ENCODE assay signal across 17 cellular contexts in genomic region chr18:76266226-76266991, GRCh38.
DNase-seq lines count a peak whose midpoint lies in the region; ATAC-seq, FAIRE-seq and TF ChIP-seq lines count a peak whose summit lies in the region.
"Had no signal": no experiment of that assay in that cellular context is flagged by ENCODE, and none has a peak within 500 bp of the region (broad histone marks: within the 10 kb centered on the region; RNA-seq: fewer than 3 reads in every experiment).

No MANE protein-coding gene starts in this region.

- peaks cover 42% of the 10 kb centered on the region for H3K4me1 Mint-ChIP-seq in type B pancreatic cell (ENCODE audit: unreplicated experiment)
- H3K4me1 Mint-ChIP-seq: activated B cell treated with CpG ODN at 0.5 μM for 24 hours, IgD-negative memory B cell, memory B cell had no signal

- H3K27ac Mint-ChIP-seq in type B pancreatic cell: peak overlapping the region; percentile 69
- H3K27ac Mint-ChIP-seq: activated B cell treated with CpG ODN at 0.5 μM for 24 hours, memory B cell had no signal

- no peaks in the 10 kb centered on the region for H3K36me3 Mint-ChIP-seq in type B pancreatic cell
- H3K36me3 Mint-ChIP-seq: IgD-negative memory B cell, memory B cell had no signal

- H3K79me2 ChIP-seq in fibroblast of lung (ENCODE audit: control insufficient read depth, insufficient read depth, low read length): no peaks in the 10 kb centered on the region

- DNase-seq in heart left ventricle: no peak
- DNase-seq in Right ventricle myocardium superior: no peak
- DNase-seq in fibroblast of lung (ENCODE audit: low read depth in 2 of 2): peak in 1 of 2 donors; percentile 9
- DNase-seq in ovary: peak in 3 of 5 donors; percentile 46 to 58 (median 53)
- DNase-seq in type B pancreatic cell (ENCODE audit: extremely low spot score, unreplicated experiment): no peak
- no peak for DNase-seq in NCI-H187 (lab: John Stamatoyannopoulos, UW)
- DNase-seq in frontal cortex (ENCODE audit: low spot score in 2 of 2): no peak
- DNase-seq: activated B cell treated with CpG ODN at 0.5 μM for 24 hours, activated T-cell treated with anti-CD3 and anti-CD28 coated beads for 4 hours, amygdala, hypothalamus, NCI-H774 had no signal

- H3K27ac ChIP-seq in heart left ventricle (peak overlapping the region in 9 of 12 donors; percentile 1 to 80 (median 53)), fibroblast of lung (ENCODE audit: insufficient read depth, low read length) (peak overlapping the region; percentile 46), ovary (peak overlapping the region; percentile 82 to 97)
- H3K27ac ChIP-seq: A549 had no signal

- no peak overlapping the region for H3K9ac ChIP-seq in fibroblast of lung (ENCODE audit: insufficient read depth, low read length)

- H3K4me1 ChIP-seq in heart left ventricle: peaks cover 0 to 2% (median 0%) of the 10 kb centered on the region in 12 donors
- H3K4me1 ChIP-seq in fibroblast of lung (ENCODE audit: control insufficient read depth, extremely low read depth, insufficient read depth, low read length): peaks cover 3% of the 10 kb centered on the region
- H3K4me1 ChIP-seq in ovary (ENCODE audit: insufficient read depth): peaks cover 24% of the 10 kb centered on the region
- H3K4me1 ChIP-seq: A549 had no signal

- H3K9me3 Mint-ChIP-seq in type B pancreatic cell: peaks cover 3% of the 10 kb centered on the region
- H3K9me3 Mint-ChIP-seq: activated B cell treated with CpG ODN at 0.5 μM for 24 hours had no signal

- peak overlapping the region; percentile 94 for H2AFZ ChIP-seq in fibroblast of lung (ENCODE audit: low read length)

- WGBS in heart left ventricle, 4 donors: 91 to 95% (median 92%) methylated on average over 9 of the region's 9 CpGs
- WGBS in ovary, 3 donors: 88 to 92% (median 89%) methylated on average over 9 of the region's 9 CpGs

- no peaks in the 10 kb centered on the region for H3K36me3 ChIP-seq in heart left ventricle
- H3K36me3 ChIP-seq in fibroblast of lung (ENCODE audit: control insufficient read depth, insufficient read depth, low read length): no peaks in the 10 kb centered on the region
- H3K36me3 ChIP-seq in ovary: no peaks in the 10 kb centered on the region

- H4K20me1 ChIP-seq in fibroblast of lung (ENCODE audit: control insufficient read depth, extremely low read depth, insufficient read depth, low read length): no peaks in the 10 kb centered on the region

- peaks cover 0 to 7% (median 0%) of the 10 kb centered on the region in 9 donors for H3K27me3 ChIP-seq in heart left ventricle
- H3K27me3 ChIP-seq in fibroblast of lung (ENCODE audit: control insufficient read depth, insufficient read depth, low read length): no peaks in the 10 kb centered on the region
- H3K27me3 ChIP-seq in ovary: no peaks in the 10 kb centered on the region

- peak overlapping the region in 7 of 12 donors; percentile 5 to 45 (median 24) for H3K4me3 ChIP-seq in heart left ventricle
- peak overlapping the region in 3 of 4 experiments; percentile 5 to 44 (median 36) for H3K4me3 ChIP-seq in fibroblast of lung (replicated peaks in 1 of 4; ENCODE audit: control extremely low read depth in 1 of 4, insufficient read depth in 1 of 4, low read depth in 3 of 4, low read length in 4 of 4)
- peak overlapping the region; percentile 30 for H3K4me3 ChIP-seq in ovary
- H3K4me3 ChIP-seq: A549 had no signal

- ATAC-seq in heart left ventricle: no peak
- no peak for ATAC-seq in Right ventricle myocardium superior (ENCODE audit: poor library complexity)
- ATAC-seq in HG02588 (IDR thresholded peaks at IDR 0.05; ENCODE audit: unreplicated experiment): no peak
- ATAC-seq: A549 had no signal

- no peak for FAIRE-seq in frontal cortex (lab: Jason Lieb, UNC)
- FAIRE-seq: A549, urothelium cell line had no signal

- H3K4me2 ChIP-seq in fibroblast of lung (ENCODE audit: extremely low read depth, insufficient read depth, low read length): peak overlapping the region; percentile 62
- H3K4me2 ChIP-seq: A549 had no signal

- intact Hi-C loops in heart left ventricle (cut with DNase I) (no loop called here), Right ventricle myocardium superior (cut with DNase I) (no loop called here), ovary (cut with DNase I) (loop anchor here in 2 of 4 donors (10.0 kb wide), 2 partner anchors 1062 to 1612 kb away; partner anchors contain the start of gene PTGR3 (in 1 of the 2))

- TF ChIP-seq POLR2A in heart left ventricle (IDR thresholded peaks at IDR 0.05) (no peak), ovary (IDR thresholded peaks at IDR 0.05) (no peak)

- peaks cover 6% of the 10 kb centered on the region for H3K27me3 Mint-ChIP-seq in type B pancreatic cell
- H3K27me3 Mint-ChIP-seq: activated B cell treated with CpG ODN at 0.5 μM for 24 hours had no signal

- H3K4me3 Mint-ChIP-seq in type B pancreatic cell: no peak overlapping the region
- H3K4me3 Mint-ChIP-seq: activated B cell treated with CpG ODN at 0.5 μM for 24 hours, IgD-negative memory B cell, memory B cell had no signal

- H3K9me3 ChIP-seq in heart left ventricle: no peaks in the 10 kb centered on the region
- no peaks in the 10 kb centered on the region for H3K9me3 ChIP-seq in fibroblast of lung (ENCODE audit: control insufficient read depth, insufficient read depth, low read depth, low read length)
- no peaks in the 10 kb centered on the region for H3K9me3 ChIP-seq in ovary
- H3K9me3 ChIP-seq: A549 had no signal

- TF ChIP-seq CTCF in heart left ventricle (IDR thresholded peaks at IDR 0.05) (no peak), fibroblast of lung (conservative IDR thresholded peaks at IDR 0.05 in 1 of 2, IDR thresholded peaks at IDR 0.05 in 1 of 2; ENCODE audit: low read depth in 1 of 2, low read length in 2 of 2) (no peak), ovary (IDR thresholded peaks at IDR 0.05) (no peak), type B pancreatic cell (conservative IDR thresholded peaks at IDR 0.05) (no peak)

- no peak for TF ChIP-seq EP300 in ovary (IDR thresholded peaks at IDR 0.05)

Comparison
In these comparisons a context has a peak if more than half of its experiments do, and no peak if none do; other contexts are left out.
1. DNase-seq: peak in ovary (3 of 5); none in heart left ventricle (0 of 5), Right ventricle myocardium superior (single experiment), type B pancreatic cell (single experiment), NCI-H187 (0 of 2) and frontal cortex (0 of 2).
2. Peak in every context shown above with its lines, with median percentiles within 50 percentile points of each other: H3K27ac ChIP-seq and H3K4me3 ChIP-seq.